1 cellular context compared by ENCODE assay signal in genomic region chr5:124841829-124842712, GRCh38.
TF ChIP-seq lines count a peak whose summit lies in the region.

No MANE protein-coding gene starts in this region.

TF ChIP-seq in HEK293, 187 proteins besides CTCF, POLR2A, EP300 and RAD21 (continued from another document and continues in another):
- TF ChIP-seq INSM2 (tag by site-specific recombination; IDR thresholded peaks at IDR 0.05) (no peak), ZSCAN18 (tag by site-specific recombination; IDR thresholded peaks at IDR 0.05) (no peak), AEBP2 (tag by site-specific recombination; IDR thresholded peaks at IDR 0.05; ENCODE audit: borderline replicate concordance) (no peak), ZNF501 (tag by site-specific recombination; IDR thresholded peaks at IDR 0.05) (no peak), GLI2 (tag by site-specific recombination; IDR thresholded peaks at IDR 0.05; ENCODE audit: borderline replicate concordance, low read depth) (no peak), ZNF24 (tag by site-specific recombination; IDR thresholded peaks at IDR 0.05) (peak; percentile 77; the same call in 1 of the 2 replicates), ZNF600 (tag by site-specific recombination; IDR thresholded peaks at IDR 0.05) (no peak), SCRT1 (tag by site-specific recombination; IDR thresholded peaks at IDR 0.05; ENCODE audit: borderline replicate concordance) (no peak), ZNF148 (tag by site-specific recombination; IDR thresholded peaks at IDR 0.05; ENCODE audit: borderline replicate concordance) (no peak), ZSCAN23 (tag by site-specific recombination; IDR thresholded peaks at IDR 0.05) (no peak), ZNF311 (tag by site-specific recombination; IDR thresholded peaks at IDR 0.05; ENCODE audit: borderline replicate concordance) (no peak), ZNF211 (tag by site-specific recombination; IDR thresholded peaks at IDR 0.05; ENCODE audit: low read depth) (no peak), YY2 (tag by site-specific recombination; IDR thresholded peaks at IDR 0.05) (no peak), ZBTB48 (tag by site-specific recombination; IDR thresholded peaks at IDR 0.05) (no peak), ZNF19 (tag by site-specific recombination; IDR thresholded peaks at IDR 0.05; ENCODE audit: low read depth) (no peak), ZNF521 (tag by site-specific recombination; IDR thresholded peaks at IDR 0.05) (no peak), ZNF48 (tag by site-specific recombination; IDR thresholded peaks at IDR 0.05) (no peak), PRDM1 (tag by site-specific recombination; IDR thresholded peaks at IDR 0.05) (peak; percentile 60; the same call in 1 of the 2 replicates), ZNF544 (tag by site-specific recombination; IDR thresholded peaks at IDR 0.05) (no peak), ZNF621 (tag by site-specific recombination; IDR thresholded peaks at IDR 0.05) (no peak), ZNF404 (tag by site-specific recombination; IDR thresholded peaks at IDR 0.05) (no peak), ZNF549 (tag by site-specific recombination; IDR thresholded peaks at IDR 0.05) (no peak), ZNF654 (tag by site-specific recombination; IDR thresholded peaks at IDR 0.05; ENCODE audit: low read depth) (no peak), ZNF214 (tag by site-specific recombination; IDR thresholded peaks at IDR 0.05; ENCODE audit: borderline replicate concordance) (no peak), ZNF239 (tag by site-specific recombination; IDR thresholded peaks at IDR 0.05) (no peak), ZNF341 (tag by site-specific recombination; IDR thresholded peaks at IDR 0.05; ENCODE audit: low read depth) (no peak), ZNF837 (tag by site-specific recombination; IDR thresholded peaks at IDR 0.05) (no peak), MEIS1 (CRISPR knock-in tag; IDR thresholded peaks at IDR 0.05; ENCODE audit: borderline replicate concordance) (no peak), GFI1B (tag by site-specific recombination; IDR thresholded peaks at IDR 0.05) (no peak), KLF1 (tag by site-specific recombination; IDR thresholded peaks at IDR 0.05) (no peak), EGR2 (tag by site-specific recombination; IDR thresholded peaks at IDR 0.05; ENCODE audit: low read depth) (no peak), ZBTB1 (tag by site-specific recombination; IDR thresholded peaks at IDR 0.05) (no peak), ZNF791 (tag by site-specific recombination; IDR thresholded peaks at IDR 0.05) (no peak), ZNF280D (tag by site-specific recombination; IDR thresholded peaks at IDR 0.05) (no peak), ZXDB (tag by site-specific recombination; IDR thresholded peaks at IDR 0.05) (no peak), BCL11B (tag by site-specific recombination; IDR thresholded peaks at IDR 0.05; ENCODE audit: low read depth) (no peak), ZBTB21 (tag by site-specific recombination; IDR thresholded peaks at IDR 0.05) (no peak), IKZF3 (tag by site-specific recombination; IDR thresholded peaks at IDR 0.05) (peak; percentile 27; the same call in 1 of the 2 replicates), ZBTB17 (tag by site-specific recombination; IDR thresholded peaks at IDR 0.05) (peak; percentile 77), ZFHX2 (tag by site-specific recombination; conservative IDR thresholded peaks at IDR 0.05) (no peak), ZNF248 (tag by site-specific recombination; IDR thresholded peaks at IDR 0.05) (0 out of 2 replicates have a peak, but pooled peaks have one; percentile 21), GLIS1 (tag by site-specific recombination; IDR thresholded peaks at IDR 0.05) (no peak), ZNF701 (tag by site-specific recombination; IDR thresholded peaks at IDR 0.05) (no peak), ZNF175 (tag by site-specific recombination; IDR thresholded peaks at IDR 0.05) (no peak), ZNF560 (tag by site-specific recombination; IDR thresholded peaks at IDR 0.05; ENCODE audit: borderline replicate concordance) (no peak), ZNF114 (tag by site-specific recombination; IDR thresholded peaks at IDR 0.05) (no peak), ZNF513 (tag by site-specific recombination; IDR thresholded peaks at IDR 0.05) (no peak), PRDM10 (tag by site-specific recombination; IDR thresholded peaks at IDR 0.05) (no peak), ZNF157 (tag by site-specific recombination; IDR thresholded peaks at IDR 0.05) (no peak), ZSCAN5A (tag by site-specific recombination; IDR thresholded peaks at IDR 0.05) (no peak), GLI4 (tag by site-specific recombination; IDR thresholded peaks at IDR 0.05) (no peak)
